ENCODE assay signal across 1 cellular context in the genomic region with DNA sequence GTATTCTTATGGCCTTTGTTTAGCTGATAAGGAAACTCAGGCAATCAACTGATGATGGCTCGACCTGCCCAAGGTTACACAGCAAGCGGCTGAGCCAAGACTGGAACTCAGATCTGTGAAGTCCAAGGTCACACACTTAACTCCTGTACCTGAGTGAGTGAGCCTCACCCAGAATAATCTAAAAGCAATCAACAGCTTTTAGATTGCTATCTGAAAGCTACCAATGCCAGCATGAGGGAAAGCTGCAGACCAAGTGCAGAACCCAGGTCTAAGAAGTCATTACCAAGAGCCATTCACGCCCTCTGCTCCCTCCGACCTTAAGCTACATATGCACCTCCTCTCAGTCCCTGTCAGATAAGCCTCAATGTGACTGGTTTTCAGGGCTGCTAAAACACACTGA.
TF ChIP-seq lines count a peak whose summit lies in the region.

No MANE protein-coding gene starts in this region.

TF ChIP-seq in K562, 482 proteins besides CTCF, POLR2A, EP300 and RAD21:
- TF ChIP-seq LARP7 (IDR thresholded peaks at IDR 0.05) (no peak), ZMIZ1 (IDR thresholded peaks at IDR 0.05; ENCODE audit: low read depth in 2 of 2, low read length in 2 of 2) (no peak), YY1 (IDR thresholded peaks at IDR 0.05; ENCODE audit: borderline replicate concordance in 1 of 3, control insufficient read depth in 1 of 3, extremely low read depth in 1 of 3, insufficient read depth in 3 of 3, insufficient read length in 1 of 3, insufficient replicate concordance in 2 of 3, low read depth in 1 of 3, low read length in 2 of 3) (no peak), ZNF583 (CRISPR knock-in tag; IDR thresholded peaks at IDR 0.05) (no peak), ATF2 (CRISPR knock-in tag; IDR thresholded peaks at IDR 0.05) (no peak), ZNF134 (CRISPR knock-in tag; conservative IDR thresholded peaks at IDR 0.05) (no peak), CXXC5 (CRISPR knock-in tag; IDR thresholded peaks at IDR 0.05) (no peak), ARID3B (CRISPR knock-in tag; IDR thresholded peaks at IDR 0.05; ENCODE audit: borderline replicate concordance) (no peak), HMG20B (CRISPR knock-in tag; IDR thresholded peaks at IDR 0.05) (no peak), ZC3H11A (IDR thresholded peaks at IDR 0.05; ENCODE audit: low read depth, low read length) (no peak)
- TF ChIP-seq, protein P1, sequence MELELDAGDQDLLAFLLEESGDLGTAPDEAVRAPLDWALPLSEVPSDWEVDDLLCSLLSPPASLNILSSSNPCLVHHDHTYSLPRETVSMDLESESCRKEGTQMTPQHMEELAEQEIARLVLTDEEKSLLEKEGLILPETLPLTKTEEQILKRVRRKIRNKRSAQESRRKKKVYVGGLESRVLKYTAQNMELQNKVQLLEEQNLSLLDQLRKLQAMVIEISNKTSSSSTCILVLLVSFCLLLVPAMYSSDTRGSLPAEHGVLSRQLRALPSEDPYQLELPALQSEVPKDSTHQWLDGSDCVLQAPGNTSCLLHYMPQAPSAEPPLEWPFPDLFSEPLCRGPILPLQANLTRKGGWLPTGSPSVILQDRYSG (tag; conservative IDR thresholded peaks at IDR 0.05; ENCODE audit: low read depth) = no peak
